In the genomic region with DNA sequence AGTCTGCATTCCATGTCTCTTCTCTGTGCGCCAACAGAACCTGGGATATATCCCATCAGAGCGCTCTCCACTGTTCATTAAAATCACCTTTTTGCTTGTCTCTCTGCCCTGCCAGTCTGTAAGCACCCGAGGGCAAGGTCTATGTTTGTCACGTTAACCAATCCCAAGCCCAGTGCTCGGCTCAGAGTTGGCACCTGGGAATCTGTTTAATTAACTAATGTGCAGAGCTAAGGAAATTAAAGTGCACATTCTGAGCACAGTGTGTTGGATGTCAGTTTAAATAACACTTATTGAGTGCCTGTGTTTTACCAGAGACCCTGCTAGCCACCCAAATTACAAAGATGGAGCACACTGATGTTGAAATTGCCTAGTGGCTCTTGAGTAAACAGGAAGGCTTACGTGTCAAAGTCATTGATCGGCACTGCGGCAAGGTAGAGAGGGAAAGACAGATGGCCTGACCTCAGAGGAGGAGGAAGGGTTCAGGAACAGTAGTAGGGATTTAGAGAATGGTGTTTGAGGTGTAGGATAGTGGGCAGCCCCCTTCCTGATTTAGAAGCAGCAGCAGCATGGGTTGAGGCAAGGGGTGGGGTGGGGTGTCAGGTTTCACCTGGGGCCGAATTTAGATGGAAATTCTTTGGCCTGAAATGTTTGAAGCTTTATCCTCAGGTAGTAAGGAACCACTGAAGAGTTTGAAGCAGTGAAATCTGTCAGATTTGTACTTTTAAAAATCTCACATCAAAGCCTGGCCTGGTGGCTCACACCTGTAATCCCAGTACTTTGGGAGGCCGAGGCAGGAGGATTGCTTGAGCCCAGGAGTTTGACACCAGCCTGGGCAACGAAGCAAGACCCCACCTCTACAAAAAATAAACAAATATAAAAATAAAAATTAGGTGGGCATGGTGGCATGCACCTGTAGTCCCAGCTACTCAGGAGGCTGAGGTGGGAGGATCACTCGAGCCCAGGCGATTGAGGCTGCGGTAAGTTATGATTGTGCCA, we compare ENCODE assay signal across 2 cellular contexts.
TF ChIP-seq lines count a peak whose summit lies in the region.

No MANE protein-coding gene starts in this region.

TF ChIP-seq in HEK293, 187 proteins besides CTCF, POLR2A, EP300 and RAD21:
- TF ChIP-seq ZBTB20 (tag by site-specific recombination; IDR thresholded peaks at IDR 0.05) (peak; percentile 51), ZNF785 (tag by site-specific recombination; IDR thresholded peaks at IDR 0.05) (no peak), ZNF121 (tag by site-specific recombination; IDR thresholded peaks at IDR 0.05) (0 out of 2 replicates have a peak, but pooled peaks have one; percentile 36), ZNF560 (tag by site-specific recombination; IDR thresholded peaks at IDR 0.05; ENCODE audit: borderline replicate concordance) (no peak), ZNF324 (tag by site-specific recombination; IDR thresholded peaks at IDR 0.05) (no peak)
TF ChIP-seq in HEK293: peak in this region for 2.

TF ChIP-seq in K562, 482 proteins besides CTCF, POLR2A, EP300 and RAD21:
- no peak for TF ChIP-seq SP2 (IDR thresholded peaks at IDR 0.05; ENCODE audit: extremely low read depth, low read depth, low read length, poor library complexity, severe bottlenecking)
- TF ChIP-seq NUFIP1 (IDR thresholded peaks at IDR 0.05; ENCODE audit: partially characterized antibody): no peak
- no peak for TF ChIP-seq ZNF3 (CRISPR knock-in tag; IDR thresholded peaks at IDR 0.05)
- TF ChIP-seq ZNF311 (CRISPR knock-in tag; IDR thresholded peaks at IDR 0.05): no peak
- TF ChIP-seq, protein P1, sequence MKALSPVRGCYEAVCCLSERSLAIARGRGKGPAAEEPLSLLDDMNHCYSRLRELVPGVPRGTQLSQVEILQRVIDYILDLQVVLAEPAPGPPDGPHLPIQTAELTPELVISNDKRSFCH (CRISPR knock-in tag; IDR thresholded peaks at IDR 0.05): no peak
- TF ChIP-seq, protein P1 (tag; IDR thresholded peaks at IDR 0.05): no peak
- TF ChIP-seq MCM7 (IDR thresholded peaks at IDR 0.05): no peak
- TF ChIP-seq LEF1 (IDR thresholded peaks at IDR 0.05): no peak
- TF ChIP-seq SMARCE1 (IDR thresholded peaks at IDR 0.05): no peak
